In genomic region chr11:74472030-74472429, GRCh38 we compare ENCODE assay signal across 1 cellular context.
A peak's percentile ranks its signal among the peaks of the same experiment; 100 is the strongest.
TF ChIP-seq lines count a peak whose summit lies in the region.

No MANE protein-coding gene starts in this region.

TF ChIP-seq in K562, 482 proteins besides CTCF, POLR2A, EP300 and RAD21:
- no peak for TF ChIP-seq ADNP (tag; IDR thresholded peaks at IDR 0.05)
- TF ChIP-seq MEIS2 (IDR thresholded peaks at IDR 0.05; ENCODE audit: partially characterized antibody): peak; percentile 21
- 0 out of 2 replicates have a peak, but pooled peaks have one; percentile 28 for TF ChIP-seq FOSL1 (tag; conservative IDR thresholded peaks at IDR 0.05)
